Comparison of ENCODE assay signal across 22 cellular contexts in the genomic region with DNA sequence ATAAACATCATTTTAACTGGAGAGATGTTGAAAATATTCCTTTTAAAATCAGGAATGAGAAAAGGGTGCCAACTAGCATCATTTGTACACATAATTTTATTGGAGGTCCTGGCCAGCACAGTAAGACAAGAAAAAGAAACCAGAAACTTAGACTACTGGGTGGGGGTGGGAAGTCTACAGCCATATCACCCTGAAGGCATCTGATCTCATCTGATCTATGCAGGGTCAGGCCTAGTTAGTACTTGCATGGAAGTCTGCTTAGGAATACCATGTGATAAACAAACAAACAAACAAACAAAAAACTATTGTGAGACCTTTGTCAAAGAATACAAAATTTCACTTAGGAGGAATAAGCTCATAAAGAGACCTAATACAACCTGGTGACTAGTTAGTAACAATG.
"Had no signal": no experiment of that assay in that cellular context is flagged by ENCODE, and none has a peak within 500 bp of the region (broad histone marks: within the 10 kb centered on the region; RNA-seq: fewer than 3 reads in every experiment).

No MANE protein-coding gene starts in this region.

- H3K27me3 ChIP-seq: ovary, right atrium auricular region, right lobe of liver, tibial nerve, upper lobe of left lung, vagina had no signal

- DNase-seq: islet precursor cell; left ventricle myocardium inferior; midbrain; mucosa of descending colon; naive thymus-derived CD4-positive, alpha-beta T cell; ovary; right lobe of liver; stimulated activated CD4-positive, alpha-beta T cell treated with anti-CD3 and anti-CD28 coated beads, Interleukin-1b, Interleukin-23, amount 100 ng/mL, for 48 hours; stimulated activated CD4-positive, alpha-beta T cell treated with anti-CD3 and anti-CD28 coated beads, Interleukin-2, amount 100 ng/mL, for 48 hours; stimulated activated CD4-positive, alpha-beta T cell treated with anti-CD3 and anti-CD28 coated beads, Interleukin-4, amount 100 ng/mL, for 4 hours; stimulated activated CD8-positive, alpha-beta memory T cell treated with anti-CD3 and anti-CD28 coated beads, Interleukin-4, amount 100 ng/mL, for 48 hours; stimulated activated naive CD4-positive, alpha-beta T cell treated with Interleukin-2 at 50 U/mL for 16 hours; stimulated activated naive CD8-positive, alpha-beta T cell treated with anti-CD3 and anti-CD28 coated beads, Interleukin-15, amount 100 ng/mL, for 72 hours; substantia nigra; upper lobe of left lung had no signal

- H3K9me3 ChIP-seq: left ventricle myocardium inferior, mucosa of descending colon, ovary, right atrium auricular region, right lobe of liver, tibial nerve, upper lobe of left lung, vagina had no signal

- H3K36me3 ChIP-seq: ovary, right atrium auricular region, right lobe of liver, upper lobe of left lung, vagina had no signal

- H3K4me3 ChIP-seq: left ventricle myocardium inferior, lung, mucosa of descending colon, ovary, right atrium auricular region, right lobe of liver, smooth muscle cell, tibial nerve, upper lobe of left lung, vagina had no signal

- ATAC-seq: mucosa of descending colon; naive thymus-derived CD4-positive, alpha-beta T cell; natural killer cell treated with Interleukin-12 subunit alpha and Interleukin-12 subunit beta and Interleukin-15 and Interleukin-18, amount 100 ng/mL, for 72 hours; right lobe of liver; stimulated activated memory B cell treated with anti-CD40 and anti-IgM and Interleukin-4, amounts not matched to agents 10 μg/mL and 1 μg/mL and 100 μg/mL, for 72 hours; stimulated activated naive CD8-positive, alpha-beta T cell treated with anti-CD3 and anti-CD28 coated beads, Interleukin-15, amount 100 ng/mL, for 72 hours had no signal

- H3K27ac ChIP-seq: left ventricle myocardium inferior, ovary, right atrium auricular region, right lobe of liver, tibial nerve, upper lobe of left lung, vagina had no signal

- H3K4me1 ChIP-seq: left ventricle myocardium inferior, right atrium auricular region, right lobe of liver, upper lobe of left lung had no signal
